1 cellular context compared by ENCODE assay signal in the genomic region with DNA sequence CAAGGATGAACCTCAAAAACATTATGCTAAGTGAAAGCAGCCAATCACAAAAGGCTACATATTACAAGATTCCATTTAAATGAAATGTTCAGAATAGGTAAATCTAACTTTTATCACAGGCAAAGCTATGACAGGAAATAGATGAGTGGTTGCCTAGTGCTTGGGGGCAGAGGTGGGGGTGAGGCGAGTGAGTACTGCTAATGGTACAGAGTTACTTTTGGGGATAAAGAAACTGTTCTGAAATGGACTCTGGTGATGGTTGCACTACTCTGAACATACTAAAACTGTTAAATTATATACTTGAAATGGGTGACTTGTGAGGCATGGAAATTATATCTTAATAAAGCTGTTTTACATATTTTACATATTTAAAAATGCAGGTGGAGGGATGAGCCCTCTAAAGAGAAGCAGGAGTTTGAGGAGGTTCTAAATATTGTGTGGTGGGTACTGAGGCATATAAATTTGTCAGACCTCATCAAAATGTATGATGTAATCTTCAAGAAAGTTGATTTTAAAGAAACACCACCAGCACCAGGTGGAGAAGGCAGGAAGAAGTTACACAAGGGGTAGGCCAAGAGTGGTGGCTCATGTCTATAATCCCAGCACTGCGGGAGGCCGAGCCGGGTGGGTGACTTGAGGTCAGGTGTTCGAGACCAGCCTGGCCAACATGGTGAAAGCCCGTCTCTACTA.
TF ChIP-seq lines count a peak whose summit lies in the region.

No MANE protein-coding gene starts in this region.

TF ChIP-seq in K562, 482 proteins besides CTCF, POLR2A, EP300 and RAD21:
- peak; percentile 33 for TF ChIP-seq CEBPB (tag; IDR thresholded peaks at IDR 0.05)
- no peak for TF ChIP-seq ZNF76 (CRISPR knock-in tag; IDR thresholded peaks at IDR 0.05; ENCODE audit: borderline replicate concordance)
- no peak for TF ChIP-seq CEBPG (CRISPR knock-in tag; IDR thresholded peaks at IDR 0.05)
- 0 out of 4 replicates have a peak, but pooled peaks of 1 of the 2 experiments have one; percentile 50 for TF ChIP-seq CEBPG (tag; conservative IDR thresholded peaks at IDR 0.05 in 1 of 2, IDR thresholded peaks at IDR 0.05 in 1 of 2)
- TF ChIP-seq, protein P1, sequence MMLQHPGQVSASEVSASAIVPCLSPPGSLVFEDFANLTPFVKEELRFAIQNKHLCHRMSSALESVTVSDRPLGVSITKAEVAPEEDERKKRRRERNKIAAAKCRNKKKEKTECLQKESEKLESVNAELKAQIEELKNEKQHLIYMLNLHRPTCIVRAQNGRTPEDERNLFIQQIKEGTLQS (IDR thresholded peaks at IDR 0.05) = 0 out of 2 replicates have a peak, but pooled peaks have one; percentile 43
- TF ChIP-seq, protein P1 (CRISPR knock-in tag; conservative IDR thresholded peaks at IDR 0.05) = no peak
- no peak for TF ChIP-seq HDAC6 (IDR thresholded peaks at IDR 0.05; ENCODE audit: low read depth, low read length)
- no peak for TF ChIP-seq ZKSCAN3 (CRISPR knock-in tag; IDR thresholded peaks at IDR 0.05)
TF ChIP-seq in K562: peak in this region for 3.
